In the genomic region with DNA sequence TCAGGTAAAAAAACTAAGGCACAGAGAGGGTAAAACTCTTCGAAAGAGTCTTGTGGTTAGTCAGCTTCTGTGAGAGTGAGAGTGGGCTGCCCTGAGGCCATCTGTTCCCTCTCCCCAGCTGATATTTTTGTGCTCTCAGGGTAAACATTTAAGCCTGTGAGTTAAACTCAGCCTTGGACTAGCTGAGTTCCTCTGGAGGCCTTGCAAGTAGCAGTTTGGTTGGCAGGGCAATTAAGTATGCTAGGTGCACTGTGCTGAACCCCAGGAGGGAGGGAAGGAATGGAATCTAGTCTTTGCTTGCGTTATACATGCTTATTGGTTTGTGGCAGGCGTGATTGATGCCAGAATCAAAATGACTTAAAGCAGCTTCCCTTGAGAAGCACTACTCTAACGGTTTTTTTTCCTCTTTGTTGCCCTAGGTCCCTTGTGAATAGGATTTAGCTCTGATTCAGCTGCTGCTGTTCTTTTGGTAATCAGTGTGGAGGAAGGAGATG, we compare ENCODE assay signal across 9 cellular contexts.
DNase-seq lines count a peak whose midpoint lies in the region; ATAC-seq, FAIRE-seq and TF ChIP-seq lines count a peak whose summit lies in the region.
"Had no signal": no experiment of that assay in that cellular context is flagged by ENCODE, and none has a peak within 500 bp of the region (broad histone marks: within the 10 kb centered on the region; RNA-seq: fewer than 3 reads in every experiment).

No MANE protein-coding gene starts in this region.

- H3K27ac ChIP-seq in stomach smooth muscle (ENCODE audit: low read length), result peak overlapping the region; percentile 59

- no peak for TF ChIP-seq POLR2A in H54 (IDR thresholded peaks at IDR 0.05; ENCODE audit: low read depth, low read length)

- H3K9ac ChIP-seq in stomach smooth muscle (ENCODE audit: low read length in 2 of 2), result peak overlapping the region in 1 of 2 donors; percentile 29

- no peaks in the 10 kb centered on the region for H3K36me3 ChIP-seq in stomach smooth muscle (ENCODE audit: control insufficient read depth in 2 of 2, insufficient read depth in 2 of 2, low read length in 2 of 2)

- no peak overlapping the region for H3K4me3 ChIP-seq in stomach smooth muscle (ENCODE audit: low read length in 2 of 2)

- peaks cover 27% of the 10 kb centered on the region for H3K4me1 ChIP-seq in stomach smooth muscle (ENCODE audit: control insufficient read depth, insufficient read depth, low read length)

- ATAC-seq in Right ventricle myocardium superior (ENCODE audit: poor library complexity) (peak; percentile 44), Right ventricle myocardium inferior (no peak), HG03039 (IDR thresholded peaks at IDR 0.05; ENCODE audit: unreplicated experiment) (peak; percentile 67)

- DNase-seq in Right ventricle myocardium superior (no peak), Right ventricle myocardium inferior (ENCODE audit: missing footprints) (no peak), SK-N-DZ (ENCODE audit: low spot score) (peak; percentile 73), NCI-H526 treated with DMSO at 0.1 percent for 48 hours (lab: John Stamatoyannopoulos, UW) (no peak), H54 (ENCODE audit: insufficient read length, low spot score) (no peak), Kasumi-1 (lab: John Stamatoyannopoulos, UW) (no peak)

- no peaks in the 10 kb centered on the region for H3K27me3 ChIP-seq in stomach smooth muscle (ENCODE audit: control insufficient read depth in 1 of 2, insufficient read depth in 2 of 2, low read length in 2 of 2)

- H3K9me3 ChIP-seq in stomach smooth muscle (ENCODE audit: control insufficient read depth in 2 of 2, low read length in 2 of 2), result no peaks in the 10 kb centered on the region

- FAIRE-seq in H54 (lab: Jason Lieb, UNC), result no peak
- FAIRE-seq: TTC549 had no signal

- intact Hi-C loops in Right ventricle myocardium superior (cut with DNase I), result no loop called here
- intact Hi-C loops in Right ventricle myocardium inferior (cut with DNase I), result no loop called here
